22 cellular contexts compared by ENCODE assay signal in genomic region chr2:127588241-127588640, GRCh38. TPM values are rescaled to one million over a fixed set of nuclear protein-coding genes. Genes with fewer than 3 reads are reported as not detected.
"Had no signal": no experiment of that assay in that cellular context is flagged by ENCODE, and none has a peak within 500 bp of the region (broad histone marks: within the 10 kb centered on the region; RNA-seq: fewer than 3 reads in every experiment).

No MANE protein-coding gene starts in this region.

- H3K4me3 ChIP-seq: body of pancreas, esophagus squamous epithelium, hepatocyte, left ventricle myocardium inferior, mucosa of descending colon, sigmoid colon, vagina had no signal

- H3K27me3 ChIP-seq: body of pancreas, esophagus squamous epithelium, hepatocyte, sigmoid colon, vagina had no signal

- H3K27ac Mint-ChIP-seq: activated CD4-positive, alpha-beta T cell treated with anti-CD3 and anti-CD28 coated beads, Interleukin-2, amount 10 ng/mL, durations not matched to agents 24 days and 14 days; activated CD8-positive, alpha-beta T cell treated with anti-CD3 and anti-CD28 coated beads, Interleukin-2, amount 10 ng/mL, durations not matched to agents 7 days and 5 days; activated naive CD8-positive, alpha-beta T cell treated with anti-CD3 and anti-CD28 coated beads for 36 hours; naive thymus-derived CD4-positive, alpha-beta T cell; T-helper 17 cell had no signal

- H3K4me1 ChIP-seq: body of pancreas, esophagus squamous epithelium, sigmoid colon, vagina had no signal

- H3K9me3 Mint-ChIP-seq: activated CD4-positive, alpha-beta T cell treated with anti-CD3 and anti-CD28 coated beads, Interleukin-2, amount 10 ng/mL, durations not matched to agents 24 days and 14 days; activated naive CD8-positive, alpha-beta T cell treated with anti-CD3 and anti-CD28 coated beads for 36 hours; naive thymus-derived CD4-positive, alpha-beta T cell had no signal

- H3K4me1 Mint-ChIP-seq: activated CD4-positive, alpha-beta T cell treated with anti-CD3 and anti-CD28 coated beads, Interleukin-2, amount 10 ng/mL, durations not matched to agents 24 days and 14 days had no signal

- H3K27me3 Mint-ChIP-seq: activated naive CD8-positive, alpha-beta T cell treated with anti-CD3 and anti-CD28 coated beads for 36 hours had no signal

- H3K9me3 ChIP-seq: body of pancreas, esophagus squamous epithelium, left ventricle myocardium inferior, mucosa of descending colon, sigmoid colon, vagina had no signal

- H3K79me2 ChIP-seq: hepatocyte had no signal

- H3K4me3 Mint-ChIP-seq: activated CD4-positive, alpha-beta T cell treated with anti-CD3 and anti-CD28 coated beads, Interleukin-2, amount 10 ng/mL, durations not matched to agents 24 days and 14 days; activated CD8-positive, alpha-beta T cell treated with anti-CD3 and anti-CD28 coated beads, Interleukin-2, amount 10 ng/mL, durations not matched to agents 7 days and 5 days; activated naive CD8-positive, alpha-beta T cell treated with anti-CD3 and anti-CD28 coated beads for 36 hours; naive thymus-derived CD4-positive, alpha-beta T cell; T-helper 17 cell had no signal

- H3K36me3 Mint-ChIP-seq: activated naive CD8-positive, alpha-beta T cell treated with anti-CD3 and anti-CD28 coated beads for 36 hours; naive thymus-derived CD4-positive, alpha-beta T cell had no signal

- DNase-seq: activated CD4-positive, alpha-beta T cell treated with anti-CD3 and anti-CD28 coated beads, Interleukin-2, amount 10 ng/mL, durations not matched to agents 24 days and 14 days; activated CD4-positive, CD25-positive, alpha-beta regulatory T cell; activated CD8-positive, alpha-beta T cell treated with anti-CD3 and anti-CD28 coated beads, Interleukin-2, amount 10 ng/mL, durations not matched to agents 7 days and 5 days; activated naive CD8-positive, alpha-beta T cell treated with anti-CD3 and anti-CD28 coated beads for 36 hours; amygdala; body of pancreas; central memory CD4-positive, alpha-beta T cell; cortex of kidney; effector CD4-positive, alpha-beta T cell; esophagus squamous epithelium; left ventricle myocardium inferior; mucosa of descending colon; naive thymus-derived CD4-positive, alpha-beta T cell; sigmoid colon; stimulated activated CD4-positive, alpha-beta T cell treated with anti-CD3 and anti-CD28 coated beads, Interleukin-1b, Interleukin-23, amount 100 ng/mL, for 48 hours; T-helper 17 cell had no signal

- H3K27ac ChIP-seq: body of pancreas, esophagus squamous epithelium, hepatocyte, left ventricle myocardium inferior, sigmoid colon, vagina had no signal

- H3K36me3 ChIP-seq: esophagus squamous epithelium, left ventricle myocardium inferior, sigmoid colon, vagina had no signal

- H2AFZ ChIP-seq: hepatocyte had no signal

- H3K4me2 ChIP-seq: hepatocyte had no signal

- ATAC-seq: activated CD8-positive, alpha-beta T cell treated with anti-CD3 and anti-CD28 coated beads, Interleukin-2, amount 10 ng/mL, durations not matched to agents 7 days and 5 days; body of pancreas; mucosa of descending colon; naive thymus-derived CD4-positive, alpha-beta T cell; T-helper 17 cell had no signal

RNA-seq across cellular contexts. Expression of gene MYO7B, which starts 52.8 kb away (rescaled TPM):
- total RNA-seq: endothelial cell of umbilical vein, vagina had no signal

RNA-seq across cellular contexts. Expression of gene GPR17, which starts 57.7 kb away (rescaled TPM):
- total RNA-seq: activated CD4-positive, alpha-beta T cell treated with anti-CD3 and anti-CD28 coated beads, Interleukin-2, amount 10 ng/mL, durations not matched to agents 24 days and 14 days; activated CD8-positive, alpha-beta T cell treated with anti-CD3 and anti-CD28 coated beads, Interleukin-2, amount 10 ng/mL, durations not matched to agents 7 days and 5 days; activated naive CD8-positive, alpha-beta T cell treated with anti-CD3 and anti-CD28 coated beads for 36 hours; endothelial cell of umbilical vein; esophagus squamous epithelium; fibroblast of villous mesenchyme; glomerular endothelial cell; hepatocyte; naive thymus-derived CD4-positive, alpha-beta T cell; pulmonary artery endothelial cell; T-helper 17 cell; vagina had no signal
